1 cellular context compared by ENCODE assay signal in genomic region chr1:6613361-6614018, GRCh38.
TF ChIP-seq lines count a peak whose summit lies in the region.

TSS of gene PHF13 (plus strand) at chr1:6613731. CDS start at chr1:6614067, 336 bp downstream.

TF ChIP-seq in HepG2, 621 proteins besides CTCF, POLR2A, EP300 and RAD21 (continued from another document):
- TF ChIP-seq HIC2 (CRISPR knock-in tag; IDR thresholded peaks at IDR 0.05; ENCODE audit: low read depth) (no peak), FOXP1 (IDR thresholded peaks at IDR 0.05) (no peak), FOXP1 (CRISPR knock-in tag; IDR thresholded peaks at IDR 0.05) (peak; percentile 18; the same call in 1 of the 2 replicates), ZNF597 (CRISPR knock-in tag; IDR thresholded peaks at IDR 0.05) (0 out of 2 replicates have a peak, but pooled peaks have one; percentile 56), ZGPAT (CRISPR knock-in tag; IDR thresholded peaks at IDR 0.05) (peak; percentile 88), TFAP4 (IDR thresholded peaks at IDR 0.05; ENCODE audit: borderline replicate concordance, low read depth) (peak; percentile 37; the same call in 1 of the 2 replicates), NFRKB (IDR thresholded peaks at IDR 0.05) (no peak), ZNF441 (CRISPR knock-in tag; IDR thresholded peaks at IDR 0.05; ENCODE audit: borderline replicate concordance) (peak; percentile 77; the same call in 1 of the 2 replicates), ZSCAN31 (CRISPR knock-in tag; IDR thresholded peaks at IDR 0.05; ENCODE audit: low read depth) (0 out of 2 replicates have a peak, but pooled peaks have one; percentile 22), ZFY (CRISPR knock-in tag; IDR thresholded peaks at IDR 0.05) (peak; percentile 73), ZNF143 (CRISPR knock-in tag; IDR thresholded peaks at IDR 0.05) (peak; percentile 96), ZNF792 (CRISPR knock-in tag; IDR thresholded peaks at IDR 0.05) (0 out of 2 replicates have a peak, but pooled peaks have one; percentile 32), RCOR2 (CRISPR knock-in tag; IDR thresholded peaks at IDR 0.05) (no peak), MED13 (CRISPR knock-in tag; IDR thresholded peaks at IDR 0.05) (peak; percentile 72), E2F1 (CRISPR knock-in tag; IDR thresholded peaks at IDR 0.05) (peak; percentile 86), TFDP1 (CRISPR knock-in tag; IDR thresholded peaks at IDR 0.05; ENCODE audit: borderline replicate concordance) (peak; percentile 73), RXRA (CRISPR knock-in tag; IDR thresholded peaks at IDR 0.05) (peak; percentile 70)
